27 cellular contexts compared by ENCODE assay signal in genomic region chr2:59684101-59684770, GRCh38.
DNase-seq lines count a peak whose midpoint lies in the region; TF ChIP-seq lines count a peak whose summit lies in the region.
"Had no signal": no experiment of that assay in that cellular context is flagged by ENCODE, and none has a peak within 500 bp of the region (broad histone marks: within the 10 kb centered on the region; RNA-seq: fewer than 3 reads in every experiment).

No MANE protein-coding gene starts in this region.

- no peak overlapping the region for H3K27ac ChIP-seq in neural cell (ENCODE audit: low read length)
- H3K27ac ChIP-seq in Karpas-422 (ENCODE audit: low read length), result no peak overlapping the region
- no peak overlapping the region for H3K27ac ChIP-seq in vagina
- H3K27ac ChIP-seq: 22Rv1, neural progenitor cell, right lobe of liver had no signal

- DNase-seq in DMS153 (lab: John Stamatoyannopoulos, UW) (peak; percentile 28), DMS153 treated with DMSO at 0.1 percent for 48 hours (lab: John Stamatoyannopoulos, UW; ENCODE audit: unreplicated experiment) (no peak), NCI-H446 treated with DMSO at 0.1 percent for 48 hours (lab: John Stamatoyannopoulos, UW) (peak; percentile 14), astrocyte of the hippocampus (ENCODE audit: low read depth, low spot score) (peak; percentile 63), Karpas-422 (no peak), vagina (ENCODE audit: extremely low spot score in 2 of 2) (no peak)
- DNase-seq in activated CD4-positive, alpha-beta memory T cell treated with anti-CD3 and anti-CD28 coated beads for 36 hours, result no peak
- DNase-seq: activated CD4-positive, alpha-beta T cell treated with anti-CD3 and anti-CD28 coated beads, Interleukin-2, amount 10 ng/mL, durations not matched to agents 7 days and 5 days; activated naive CD4-positive, alpha-beta T cell; activated T-cell treated with anti-CD3 and anti-CD28 coated beads, Interleukin-2, amount 50 U/mL, for 4 hours; effector CD8-positive, alpha-beta T cell; GOT3; head of caudate nucleus; kidney glomerular epithelial cell; NCI-H1092; NCI-H1694 treated with DMSO at 0.1 percent for 48 hours; NCI-H2227 treated with DMSO at 0.1 percent for 48 hours; NCI-H774; right lobe of liver; SHP77 treated with DMSO at 0.1 percent for 48 hours; stimulated activated CD4-positive, alpha-beta T cell treated with anti-CD3 and anti-CD28 coated beads, Interleukin-4, amount 100 ng/mL, for 24 hours had no signal

- no peaks in the 10 kb centered on the region for H3K27me3 Mint-ChIP-seq in activated CD4-positive, alpha-beta memory T cell treated with anti-CD3 and anti-CD28 coated beads for 36 hours
- H3K27me3 Mint-ChIP-seq: activated CD4-positive, alpha-beta T cell treated with anti-CD3 and anti-CD28 coated beads, Interleukin-2, amount 10 ng/mL, durations not matched to agents 7 days and 5 days; stimulated activated memory B cell treated with anti-CD40 and anti-IgM and Interleukin-4, amounts not matched to agents 10 μg/mL and 1 μg/mL and 100 μg/mL, for 72 hours had no signal

- H3K4me3 ChIP-seq in neural cell (ENCODE audit: low read length), result no peak overlapping the region
- no peak overlapping the region for H3K4me3 ChIP-seq in Karpas-422 (ENCODE audit: low read length)
- H3K4me3 ChIP-seq in vagina, result no peak overlapping the region
- H3K4me3 ChIP-seq: neural progenitor cell, right lobe of liver had no signal

- CTCF ChIA-PET in activated CD4-positive, alpha-beta memory T cell treated with anti-CD3 and anti-CD28 coated beads for 36 hours (lab: Charles Lee), result no interaction called here

- POLR2A ChIA-PET in activated CD4-positive, alpha-beta memory T cell treated with anti-CD3 and anti-CD28 coated beads for 36 hours (lab: Charles Lee), result no interaction called here

- no peaks in the 10 kb centered on the region for H3K9me3 ChIP-seq in neural cell (ENCODE audit: low read length)
- no peaks in the 10 kb centered on the region for H3K9me3 ChIP-seq in Karpas-422 (ENCODE audit: low read length)
- H3K9me3 ChIP-seq in vagina, result no peaks in the 10 kb centered on the region
- H3K9me3 ChIP-seq: right lobe of liver had no signal

- peak; percentile 14 for TF ChIP-seq EP300 in neural cell (conservative IDR thresholded peaks at IDR 0.05; ENCODE audit: poor library complexity, severe bottlenecking)

- H3K27me3 ChIP-seq in neural cell (ENCODE audit: insufficient read depth, low read depth, low read length) (no peaks in the 10 kb centered on the region), Karpas-422 (ENCODE audit: low read length) (no peaks in the 10 kb centered on the region), vagina (no peaks in the 10 kb centered on the region)
- H3K27me3 ChIP-seq: neural progenitor cell, right lobe of liver had no signal

- no peaks in the 10 kb centered on the region for H3F3A ChIP-seq in neural cell (ENCODE audit: insufficient read depth, low read length, poor library complexity, severe bottlenecking)

- H3K27ac Mint-ChIP-seq in activated CD4-positive, alpha-beta memory T cell treated with anti-CD3 and anti-CD28 coated beads for 36 hours, result no peak overlapping the region
- H3K27ac Mint-ChIP-seq: activated CD4-positive, alpha-beta T cell treated with anti-CD3 and anti-CD28 coated beads, Interleukin-2, amount 10 ng/mL, durations not matched to agents 7 days and 5 days; memory B cell; neural progenitor cell; stimulated activated memory B cell treated with anti-CD40 and anti-IgM and Interleukin-4, amounts not matched to agents 10 μg/mL and 1 μg/mL and 100 μg/mL, for 72 hours; WTC11 had no signal

- peaks cover 13% of the 10 kb centered on the region for H3K9me3 Mint-ChIP-seq in activated CD4-positive, alpha-beta memory T cell treated with anti-CD3 and anti-CD28 coated beads for 36 hours

- no peaks in the 10 kb centered on the region for H3K36me3 Mint-ChIP-seq in activated CD4-positive, alpha-beta memory T cell treated with anti-CD3 and anti-CD28 coated beads for 36 hours
- H3K36me3 Mint-ChIP-seq: neural progenitor cell; stimulated activated memory B cell treated with anti-CD40 and anti-IgM and Interleukin-4, amounts not matched to agents 10 μg/mL and 1 μg/mL and 100 μg/mL, for 72 hours had no signal

- TF ChIP-seq CTCF in neural cell (IDR thresholded peaks at IDR 0.05; ENCODE audit: poor library complexity, severe bottlenecking) (no peak), vagina (IDR thresholded peaks at IDR 0.05) (no peak)

- H2AFZ ChIP-seq in neural cell (ENCODE audit: low read depth, low read length) (no peak overlapping the region), Karpas-422 (ENCODE audit: low read length) (no peak overlapping the region)
- H2AFZ ChIP-seq: neural progenitor cell had no signal

- H4K20me1 ChIP-seq in neural cell (ENCODE audit: insufficient read depth) (no peaks in the 10 kb centered on the region), Karpas-422 (ENCODE audit: insufficient read depth, low read depth, low read length) (no peaks in the 10 kb centered on the region)

- no peak overlapping the region for H3K9ac ChIP-seq in neural cell (ENCODE audit: low read length)
- H3K9ac ChIP-seq in Karpas-422 (ENCODE audit: low read length), result no peak overlapping the region
- H3K9ac ChIP-seq: neural progenitor cell had no signal

- no peak for TF ChIP-seq RAD21 in neural cell (conservative IDR thresholded peaks at IDR 0.05)

- H3K9me2 ChIP-seq in neural cell (ENCODE audit: insufficient read depth, low read length) (no peaks in the 10 kb centered on the region), Karpas-422 (replicated peaks; ENCODE audit: insufficient read depth, low read length) (no peaks in the 10 kb centered on the region)

- no peak overlapping the region for H3K4me3 Mint-ChIP-seq in activated CD4-positive, alpha-beta memory T cell treated with anti-CD3 and anti-CD28 coated beads for 36 hours
- H3K4me3 Mint-ChIP-seq: activated CD4-positive, alpha-beta T cell treated with anti-CD3 and anti-CD28 coated beads, Interleukin-2, amount 10 ng/mL, durations not matched to agents 7 days and 5 days; activated T-cell treated with anti-CD3 and anti-CD28 coated beads, Interleukin-2, amount 50 U/mL, for 4 hours; memory B cell; neural progenitor cell; stimulated activated memory B cell treated with anti-CD40 and anti-IgM and Interleukin-4, amounts not matched to agents 10 μg/mL and 1 μg/mL and 100 μg/mL, for 72 hours; WTC11 had no signal

- H3K4me2 ChIP-seq in neural cell (ENCODE audit: low read length) (no peak overlapping the region), Karpas-422 (ENCODE audit: low read depth, low read length, poor library complexity, severe bottlenecking) (no peak overlapping the region)
- H3K4me2 ChIP-seq: neural progenitor cell had no signal

- intact Hi-C loops in vagina (cut with DNase I), result no loop called here
- intact Hi-C loops in activated CD4-positive, alpha-beta memory T cell treated with anti-CD3 and anti-CD28 coated beads for 36 hours (cut with micrococcal nuclease), result no loop called here

- H3K79me2 ChIP-seq in neural cell (replicated peaks; ENCODE audit: insufficient read depth, low read length) (no peaks in the 10 kb centered on the region), Karpas-422 (ENCODE audit: low read length) (no peaks in the 10 kb centered on the region)

- H3K4me1 ChIP-seq in Karpas-422 (ENCODE audit: low read length), result no peaks in the 10 kb centered on the region
- H3K4me1 ChIP-seq in vagina, result no peaks in the 10 kb centered on the region
- H3K4me1 ChIP-seq: neural progenitor cell, right lobe of liver had no signal

- H3K4me1 Mint-ChIP-seq in activated CD4-positive, alpha-beta memory T cell treated with anti-CD3 and anti-CD28 coated beads for 36 hours (ENCODE audit: low read depth), result no peaks in the 10 kb centered on the region
- H3K4me1 Mint-ChIP-seq: activated CD4-positive, alpha-beta T cell treated with anti-CD3 and anti-CD28 coated beads, Interleukin-2, amount 10 ng/mL, durations not matched to agents 7 days and 5 days; memory B cell; neural progenitor cell; stimulated activated memory B cell treated with anti-CD40 and anti-IgM and Interleukin-4, amounts not matched to agents 10 μg/mL and 1 μg/mL and 100 μg/mL, for 72 hours had no signal

- TF ChIP-seq POLR2A in vagina (IDR thresholded peaks at IDR 0.05), result no peak

- H3K36me3 ChIP-seq in neural cell (ENCODE audit: insufficient read depth, low read length) (no peaks in the 10 kb centered on the region), Karpas-422 (ENCODE audit: insufficient read depth, low read length) (no peaks in the 10 kb centered on the region), vagina (no peaks in the 10 kb centered on the region)
- H3K36me3 ChIP-seq: neural progenitor cell, right lobe of liver had no signal

TF ChIP-seq in neural cell, 6 proteins besides CTCF, POLR2A, EP300 and RAD21:
- TF ChIP-seq MXI1 (conservative IDR thresholded peaks at IDR 0.05; ENCODE audit: poor library complexity, severe bottlenecking) (no peak), SMC3 (conservative IDR thresholded peaks at IDR 0.05; ENCODE audit: poor library complexity) (no peak), POLR2AphosphoS5 (IDR thresholded peaks at IDR 0.05) (peak; percentile 12), TAF1 (IDR thresholded peaks at IDR 0.05; ENCODE audit: low read depth) (no peak), REST (IDR thresholded peaks at IDR 0.05; ENCODE audit: borderline replicate concordance) (no peak), EZH2 (IDR thresholded peaks at IDR 0.05; ENCODE audit: borderline replicate concordance, insufficient read depth, low read length, poor library complexity, severe bottlenecking) (no peak)

Comparison
In these comparisons a context has a peak if more than half of its experiments do, and no peak if none do; other contexts are left out.
1. DNase-seq: peak in DMS153 (single experiment), NCI-H446 treated with DMSO at 0.1 percent for 48 hours (single experiment) and astrocyte of the hippocampus (single experiment); none in DMS153 treated with DMSO at 0.1 percent for 48 hours (single experiment), Karpas-422 (single experiment), vagina (0 of 2) and activated CD4-positive, alpha-beta memory T cell treated with anti-CD3 and anti-CD28 coated beads for 36 hours (single experiment).